In genomic region chr6:71404145-71404966, GRCh38 we compare ENCODE assay signal across 9 cellular contexts.
DNase-seq lines count a peak whose midpoint lies in the region; ATAC-seq, FAIRE-seq and TF ChIP-seq lines count a peak whose summit lies in the region.
"Had no signal": no experiment of that assay in that cellular context is flagged by ENCODE, and none has a peak within 500 bp of the region (broad histone marks: within the 10 kb centered on the region; RNA-seq: fewer than 3 reads in every experiment).

No MANE protein-coding gene starts in this region.

- WGBS in mammary epithelial cell (ENCODE audit: low coverage, missing lambda C conversion rate), result 3% methylated on average over 4 of the region's 4 CpGs

- dilution Hi-C loops in mammary epithelial cell (cut with HindIII; ENCODE audit: low sequenced_read_pairs), result no loop called here
- dilution Hi-C loops in keratinocyte (cut with MboI; ENCODE audit: extremely low pct_ligation_motif_present, low sequenced_read_pairs), result no loop called here

- no TSS peak for BruUV-seq in mammary epithelial cell (replicated peaks; lab: Mats Ljungman, UMichigan)

- H3K27me3 Mint-ChIP-seq in activated CD4-positive, alpha-beta T cell treated with anti-CD3 and anti-CD28 coated beads for 36 hours, result peaks cover 14% of the 10 kb centered on the region

- no peaks in the 10 kb centered on the region for H3K27me3 ChIP-seq in HUES48 (ENCODE audit: control insufficient read depth, insufficient read depth, low read length)
- no peaks in the 10 kb centered on the region for H3K27me3 ChIP-seq in mammary epithelial cell (ENCODE audit: insufficient read depth, low read length)
- H3K27me3 ChIP-seq in keratinocyte (ENCODE audit: control insufficient read depth, extremely low read depth, insufficient read depth, low read length), result no peaks in the 10 kb centered on the region

- peak overlapping the region; percentile 93 for H3K4me2 ChIP-seq in mammary epithelial cell (ENCODE audit: insufficient read depth, low read depth, low read length)
- peak overlapping the region; percentile 71 for H3K4me2 ChIP-seq in keratinocyte (ENCODE audit: control insufficient read depth, extremely low read depth, insufficient read depth, low read depth, low read length)

- in situ Hi-C loops in mammary epithelial cell (cut with MboI; ENCODE audit: low sequenced_read_pairs in 2 of 2), result no loop called here

- H3K4me1 ChIP-seq in HUES48 (ENCODE audit: control insufficient read depth, insufficient read depth, low read length) (peaks cover 49% of the 10 kb centered on the region), mammary epithelial cell (ENCODE audit: insufficient read depth, low read length) (peaks cover 65% of the 10 kb centered on the region), keratinocyte (ENCODE audit: control insufficient read depth, extremely low read depth, insufficient read depth, low read length) (peaks cover 75% of the 10 kb centered on the region)

- no peak for TF ChIP-seq CTCF in mammary epithelial cell (conservative IDR thresholded peaks at IDR 0.05 in 1 of 2, IDR thresholded peaks at IDR 0.05 in 1 of 2; ENCODE audit: extremely low read depth in 1 of 2, insufficient read depth in 1 of 2, low read depth in 1 of 2, low read length in 2 of 2)
- TF ChIP-seq CTCF in keratinocyte (optimal IDR thresholded peaks at IDR 0.05 in 1 of 3, IDR thresholded peaks at IDR 0.05 in 1 of 3, conservative IDR thresholded peaks at IDR 0.05 in 1 of 3; ENCODE audit: extremely low read depth in 1 of 3, insufficient read depth in 2 of 3, low read length in 3 of 3), result no peak

- no peaks in the 10 kb centered on the region for H4K20me1 ChIP-seq in mammary epithelial cell (ENCODE audit: insufficient read depth, low read length)
- H4K20me1 ChIP-seq in keratinocyte (ENCODE audit: control insufficient read depth, extremely low read depth, insufficient read depth, low read length), result no peaks in the 10 kb centered on the region

- H2AFZ ChIP-seq in mammary epithelial cell (ENCODE audit: low read depth, low read length), result no peak overlapping the region
- H2AFZ ChIP-seq in keratinocyte (ENCODE audit: control insufficient read depth, low read length), result no peak overlapping the region

- H3K27ac Mint-ChIP-seq in activated CD4-positive, alpha-beta T cell treated with anti-CD3 and anti-CD28 coated beads for 36 hours, result no peak overlapping the region

- no peaks in the 10 kb centered on the region for H3K4me1 Mint-ChIP-seq in activated CD4-positive, alpha-beta T cell treated with anti-CD3 and anti-CD28 coated beads for 36 hours

- DNase-seq in mammary epithelial cell, result peak; percentile 88
- DNase-seq in keratinocyte (ENCODE audit: low read depth, low spot score), result peak; percentile 64
- DNase-seq in stromal cell of bone marrow (ENCODE audit: low read depth), result peak; percentile 54
- no peak for DNase-seq in islet precursor cell
- DNase-seq in NCI-H446 (lab: John Stamatoyannopoulos, UW), result no peak
- DNase-seq in NAMALWA (ENCODE audit: low spot score), result no peak
- no peak for DNase-seq in activated CD4-positive, alpha-beta T cell treated with anti-CD3 and anti-CD28 coated beads for 36 hours
- DNase-seq: SHP77 treated with DMSO at 0.1 percent for 48 hours had no signal

- H3K36me3 ChIP-seq in HUES48 (ENCODE audit: control insufficient read depth, insufficient read depth, low read length), result no peaks in the 10 kb centered on the region
- H3K36me3 ChIP-seq in mammary epithelial cell (ENCODE audit: insufficient read depth, low read length), result peaks cover 4% of the 10 kb centered on the region
- peaks cover 5 to 6% of the 10 kb centered on the region in 2 experiments for H3K36me3 ChIP-seq in keratinocyte (ENCODE audit: control insufficient read depth in 2 of 2, extremely low read depth in 1 of 2, insufficient read depth in 2 of 2, low read length in 2 of 2)

- CTCF ChIA-PET in mammary epithelial cell (lab: Charles Lee; ENCODE audit: low non-redundant PET), result interaction anchor here (0.5 kb wide), 1 partner anchor 78 kb away, joined by 3 read pairs; no protein-coding TSS in a partner anchor
- CTCF ChIA-PET in activated CD4-positive, alpha-beta T cell treated with anti-CD3 and anti-CD28 coated beads for 36 hours (lab: Charles Lee), result no interaction called here

- POLR2A ChIA-PET in activated CD4-positive, alpha-beta T cell treated with anti-CD3 and anti-CD28 coated beads for 36 hours (lab: Charles Lee), result no interaction called here

- peak overlapping the region; percentile 72 for H3K27ac ChIP-seq in HUES48 (ENCODE audit: low read depth, low read length)
- peak overlapping the region; percentile 93 for H3K27ac ChIP-seq in mammary epithelial cell (ENCODE audit: insufficient read depth, low read depth, low read length)
- H3K27ac ChIP-seq in keratinocyte (ENCODE audit: control insufficient read depth, insufficient read depth, low read length), result peak overlapping the region; percentile 76

- H3K4me3 ChIP-seq in HUES48 (ENCODE audit: low read depth, low read length), result peak overlapping the region; percentile 10; the same call in 1 of the 2 replicates
- peak overlapping the region; percentile 2 to 43 (median 29) for H3K4me3 ChIP-seq in mammary epithelial cell (replicated peaks in 1 of 3; ENCODE audit: insufficient read depth in 1 of 3, low read depth in 2 of 3, low read length in 3 of 3)
- H3K4me3 ChIP-seq in keratinocyte (ENCODE audit: control insufficient read depth in 2 of 3, extremely low read depth in 1 of 3, insufficient read depth in 2 of 3, low read depth in 1 of 3, low read length in 3 of 3), result peak overlapping the region in 1 of 3 experiments; percentile 41

- H3K4me3 Mint-ChIP-seq in activated CD4-positive, alpha-beta T cell treated with anti-CD3 and anti-CD28 coated beads for 36 hours, result no peak overlapping the region

- no peaks in the 10 kb centered on the region for H3K36me3 Mint-ChIP-seq in activated CD4-positive, alpha-beta T cell treated with anti-CD3 and anti-CD28 coated beads for 36 hours (ENCODE audit: low read depth)

- H3K9me3 ChIP-seq in HUES48 (ENCODE audit: control insufficient read depth, insufficient read depth, low read length) (no peaks in the 10 kb centered on the region), mammary epithelial cell (replicated peaks; ENCODE audit: insufficient read depth, low read length) (no peaks in the 10 kb centered on the region), keratinocyte (ENCODE audit: control insufficient read depth, low read depth, low read length) (no peaks in the 10 kb centered on the region)

- H3K79me2 ChIP-seq in mammary epithelial cell (ENCODE audit: insufficient read depth, low read length), result peaks cover 64% of the 10 kb centered on the region
- H3K79me2 ChIP-seq in keratinocyte (ENCODE audit: control insufficient read depth, insufficient read depth, low read length), result peaks cover 43% of the 10 kb centered on the region

- no peak for ATAC-seq in activated CD4-positive, alpha-beta T cell treated with anti-CD3 and anti-CD28 coated beads for 36 hours

- no peaks in the 10 kb centered on the region for H3K9me1 ChIP-seq in keratinocyte (ENCODE audit: control insufficient read depth, extremely low read depth, insufficient read depth, low read length)

- H3K9me3 Mint-ChIP-seq in activated CD4-positive, alpha-beta T cell treated with anti-CD3 and anti-CD28 coated beads for 36 hours (ENCODE audit: low read depth), result no peaks in the 10 kb centered on the region

- FAIRE-seq in keratinocyte (lab: Jason Lieb, UNC), result peak; percentile 83

- no peak overlapping the region for H3K9ac ChIP-seq in HUES48 (ENCODE audit: low read depth, low read length)
- H3K9ac ChIP-seq in mammary epithelial cell (ENCODE audit: insufficient read depth, low read length), result peak overlapping the region; percentile 82
- H3K9ac ChIP-seq in keratinocyte (ENCODE audit: control insufficient read depth, extremely low read depth, insufficient read depth, low read length), result peak overlapping the region; percentile 54

- intact Hi-C loops in mammary epithelial cell (cut with micrococcal nuclease), result loop anchor here (1.0 to 2.0 kb wide), 2 partner anchors 11 to 14 kb away; no protein-coding TSS in a partner anchor
- intact Hi-C loops in activated CD4-positive, alpha-beta T cell treated with anti-CD3 and anti-CD28 coated beads for 36 hours (cut with DNase I, micrococcal nuclease), result no loop called here

Comparison
In these comparisons a context has a peak if more than half of its experiments do, and no peak if none do; other contexts are left out.
1. DNase-seq: peak in mammary epithelial cell (single experiment), keratinocyte (single experiment) and stromal cell of bone marrow (single experiment); none in islet precursor cell (single experiment), NCI-H446 (0 of 2), NAMALWA (single experiment) and activated CD4-positive, alpha-beta T cell treated with anti-CD3 and anti-CD28 coated beads for 36 hours (single experiment).
2. Peak in every context shown above with its lines, with median percentiles within 50 percentile points of each other: H3K27ac ChIP-seq.